24 cellular contexts compared by ENCODE assay signal in the genomic region with DNA sequence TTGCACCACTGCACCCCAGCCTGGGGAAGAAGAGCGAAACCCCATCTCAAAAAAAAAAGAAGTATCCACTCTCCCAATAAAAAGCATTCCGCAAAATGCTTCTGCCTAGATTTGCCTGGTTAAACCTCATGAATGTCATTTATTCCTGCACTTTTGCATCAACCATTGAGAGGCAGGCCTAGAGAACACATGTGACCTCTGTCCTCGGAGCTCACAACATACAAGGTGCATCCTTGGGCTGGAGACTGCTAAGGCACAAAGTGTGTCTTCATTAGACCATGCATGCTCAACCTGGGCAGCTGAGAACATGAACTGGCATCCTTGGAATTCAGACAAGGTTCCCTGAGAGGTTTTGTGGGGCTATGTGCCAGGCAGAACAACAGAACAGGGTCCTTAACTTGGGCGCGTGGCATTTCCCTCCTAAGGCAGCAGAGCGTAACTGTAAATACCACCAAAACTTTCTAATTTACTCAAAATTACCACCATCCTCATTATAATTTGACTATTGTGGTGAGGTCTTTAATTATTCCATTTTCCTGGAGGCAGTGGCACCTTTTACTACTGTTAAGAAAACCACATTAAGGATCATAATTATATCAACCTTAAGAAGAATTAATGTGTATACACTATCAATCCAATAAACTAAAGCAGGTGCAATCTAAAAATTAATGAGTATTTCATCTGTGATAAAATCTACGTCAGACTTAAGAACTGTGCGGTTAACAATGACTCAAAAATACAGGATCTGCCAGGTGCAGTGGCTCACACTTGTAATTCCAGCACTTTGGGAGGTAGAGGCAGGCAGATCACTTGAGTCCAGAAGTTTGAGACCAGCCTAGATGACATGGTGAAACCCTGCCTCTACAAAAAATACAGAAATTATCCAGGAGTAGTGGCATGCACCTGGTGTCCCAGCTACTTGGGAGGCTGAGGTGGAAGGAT. TPM values are rescaled to one million over a fixed set of nuclear protein-coding genes. Genes with fewer than 3 reads are reported as not detected.
A peak's percentile ranks its signal among the peaks of the same experiment; 100 is the strongest.
DNase-seq lines count a peak whose midpoint lies in the region; ATAC-seq, FAIRE-seq and TF ChIP-seq lines count a peak whose summit lies in the region.
"Had no signal": no experiment of that assay in that cellular context is flagged by ENCODE, and none has a peak within 500 bp of the region (broad histone marks: within the 10 kb centered on the region; RNA-seq: fewer than 3 reads in every experiment).

No MANE protein-coding gene starts in this region.

- no peaks in the 10 kb centered on the region for H3K27me3 ChIP-seq in CD4-positive, alpha-beta T cell (ENCODE audit: control insufficient read depth, insufficient read depth, low read length)
- H3K27me3 ChIP-seq in lower lobe of right lung (ENCODE audit: low read depth): no peaks in the 10 kb centered on the region
- H3K27me3 ChIP-seq: SJCRH30 had no signal

- H3K27ac ChIP-seq in CD4-positive, alpha-beta T cell (ENCODE audit: low read depth, low read length): no peak overlapping the region
- H3K27ac ChIP-seq in lower lobe of right lung: no peak overlapping the region
- H3K27ac ChIP-seq: C4-2B, SJCRH30 had no signal

- intact Hi-C loops in CD4-positive, alpha-beta T cell (cut with DNase I, micrococcal nuclease): no loop called here
- intact Hi-C loops in lower lobe of right lung (cut with DNase I): no loop called here

- H3K4me1 Mint-ChIP-seq in CD4-positive, alpha-beta T cell (ENCODE audit: low read depth): peaks cover 26% of the 10 kb centered on the region

- no peaks in the 10 kb centered on the region for H3K9me3 ChIP-seq in CD4-positive, alpha-beta T cell (ENCODE audit: control insufficient read depth, low read length)
- no peaks in the 10 kb centered on the region for H3K9me3 ChIP-seq in lower lobe of right lung
- H3K9me3 ChIP-seq: SJCRH30 had no signal

- no peak overlapping the region for H3K4me3 ChIP-seq in lower lobe of right lung
- H3K4me3 ChIP-seq: SJCRH30 had no signal

- FAIRE-seq in GM19239 (lab: Jason Lieb, UNC) (peak; percentile 21), frontal cortex (lab: Jason Lieb, UNC) (no peak)

- peak overlapping the region; percentile 17 for H3K27ac Mint-ChIP-seq in CD4-positive, alpha-beta T cell

- no peaks in the 10 kb centered on the region for H3K4me1 ChIP-seq in lower lobe of right lung
- H3K4me1 ChIP-seq: SJCRH30 had no signal

- no peak for ATAC-seq in CD4-positive, alpha-beta T cell (ENCODE audit: poor library complexity)
- ATAC-seq in HG03108 (IDR thresholded peaks at IDR 0.05; ENCODE audit: unreplicated experiment) (peak; percentile 51), lower lobe of right lung (peak; percentile 81 to 89)
- ATAC-seq: Panc1 had no signal

- POLR2A ChIA-PET in CD4-positive, alpha-beta T cell (lab: Charles Lee): interaction anchor here (0.7 to 1.5 kb wide), 2 partner anchors 128 to 232 kb away, joined by 3 to 4 read pairs; partner anchors contain the start of genes CAB39L and SETDB2

- H3K36me3 Mint-ChIP-seq in CD4-positive, alpha-beta T cell (ENCODE audit: low read depth): peaks cover 15% of the 10 kb centered on the region

- no peaks in the 10 kb centered on the region for H3K9me3 Mint-ChIP-seq in CD4-positive, alpha-beta T cell
- H3K9me3 Mint-ChIP-seq: T-helper 1 cell treated with Interleukin-12 subunit alpha and Interleukin-12 subunit beta and Interleukin-4 antibody, amounts not matched to agents 30 μg/mL and 1 μg/mL, for 36 hours had no signal

- no peak for TF ChIP-seq CTCF in CD4-positive, alpha-beta T cell (IDR thresholded peaks at IDR 0.05)
- no peak for TF ChIP-seq CTCF in lower lobe of right lung (IDR thresholded peaks at IDR 0.05)

- DNase-seq in CD4-positive, alpha-beta T cell: no peak
- DNase-seq in GM19239 (ENCODE audit: insufficient read length, low spot score) (no peak), lower lobe of right lung (no peak), KG1 (lab: John Stamatoyannopoulos, UW) (no peak), NCI-H2029 treated with DMSO at 0.1 percent for 48 hours (lab: John Stamatoyannopoulos, UW) (no peak), NCI-H510A treated with DMSO at 0.1 percent for 48 hours (lab: John Stamatoyannopoulos, UW) (no peak), frontal cortex (ENCODE audit: low spot score in 2 of 2) (no peak)
- DNase-seq: activated CD4-positive, alpha-beta T cell treated with anti-CD3 and anti-CD28 coated beads for 48 hours; activated CD8-positive, alpha-beta memory T cell treated with anti-CD3 and anti-CD28 coated beads, Interleukin-2, amount 50 U/mL, for 48 hours; activated gamma-delta T cell treated with Interleukin-2 at 50 U/mL for 16 hours; amniotic stem cell; caudate nucleus; GF-D8; KBM-7; MV-4-11; NCI-H187; NCI-H226; SJCRH30; stimulated activated CD4-positive, alpha-beta T cell treated with anti-CD3 and anti-CD28 coated beads, Interleukin-4, amount 100 ng/mL, for 4 hours; substantia nigra had no signal

- H3K4me3 Mint-ChIP-seq in CD4-positive, alpha-beta T cell: no peak overlapping the region
- H3K4me3 Mint-ChIP-seq: T-helper 1 cell treated with Interleukin-12 subunit alpha and Interleukin-12 subunit beta and Interleukin-4 antibody, amounts not matched to agents 30 μg/mL and 1 μg/mL, for 36 hours had no signal

- H3K36me3 ChIP-seq in lower lobe of right lung: peaks cover 5% of the 10 kb centered on the region

- CTCF ChIA-PET in CD4-positive, alpha-beta T cell (lab: Charles Lee): interaction anchor here (0.9 kb wide), 1 partner anchor 11 kb away, joined by 3 read pairs; no protein-coding TSS in a partner anchor

- H3K27me3 Mint-ChIP-seq in CD4-positive, alpha-beta T cell: no peaks in the 10 kb centered on the region

RNA-seq across cellular contexts. Expression of gene RCBTB1, which starts 13.8 kb away (rescaled TPM):
- total RNA-seq in CD4-positive, alpha-beta T cell: 10 to 100 TPM; 10.3 to 11.4 TPM
- total RNA-seq in lower lobe of right lung (24.9 TPM), frontal cortex (15.5 TPM)

RNA-seq across cellular contexts. Expression of gene ARL11, which starts 56.7 kb away (rescaled TPM):
- total RNA-seq in CD4-positive, alpha-beta T cell: under 1 TPM; 0.11 to 0.14 TPM
- total RNA-seq in lower lobe of right lung (7.5 TPM), frontal cortex (under 0.01 TPM)
- total RNA-seq: SJCRH30 had no signal
